8 cellular contexts compared by ENCODE assay signal in genomic region chr1:159211331-159212136, GRCh38. TPM values are rescaled to one million over a fixed set of nuclear protein-coding genes. Genes with fewer than 3 reads are reported as not detected.
DNase-seq lines count a peak whose midpoint lies in the region; ATAC-seq and TF ChIP-seq lines count a peak whose summit lies in the region.

No MANE protein-coding gene starts in this region.

- in situ Hi-C loops in IMR-90 (cut with MboI; ENCODE audit: low sequenced_read_pairs) (loop anchor here (25.0 kb wide), 1 partner anchor 676 kb away; no protein-coding TSS in a partner anchor), mammary epithelial cell (cut with MboI; ENCODE audit: low sequenced_read_pairs in 2 of 2) (no loop called here)

- POLR2A ChIA-PET in IMR-90 (lab: Charles Lee; ENCODE audit: unreplicated experiment): no interaction called here

- no peaks in the 10 kb centered on the region for H3K79me1 ChIP-seq in IMR-90 (ENCODE audit: low read depth in 1 of 2, low read length in 2 of 2)

- 20% methylated on average over 1 of the region's 11 CpGs; no CpG with 5 or more reads in 1 of the 2 experiments for WGBS in IMR-90 (ENCODE audit: extremely low coverage in 2 of 2, insufficient read length in 1 of 2), 2 experiments
- 38% methylated on average over 8 of the region's 11 CpGs for WGBS in mammary epithelial cell (ENCODE audit: low coverage, missing lambda C conversion rate)

- no peaks in the 10 kb centered on the region for H3K4me1 ChIP-seq in IMR-90 (ENCODE audit: control insufficient read depth, insufficient read depth, low read length)
- peaks cover 3% of the 10 kb centered on the region for H3K4me1 ChIP-seq in mammary epithelial cell (ENCODE audit: insufficient read depth, low read length)

- no peak overlapping the region for H4K91ac ChIP-seq in IMR-90 (ENCODE audit: insufficient read depth, low read depth, low read length)

- no peak overlapping the region for H3K23ac ChIP-seq in IMR-90 (ENCODE audit: low read depth, low read length)

- BruUV-seq in IMR-90 (replicated peaks; lab: Mats Ljungman, UMichigan): no TSS peak
- no TSS peak for BruUV-seq in mammary epithelial cell (replicated peaks; lab: Mats Ljungman, UMichigan)

- no peak overlapping the region for H2BK20ac ChIP-seq in IMR-90 (ENCODE audit: low read depth, low read length)

- no peak for TF ChIP-seq POLR2A in IMR-90 (IDR thresholded peaks at IDR 0.05; ENCODE audit: low read depth, low read length)

- CTCF ChIA-PET in IMR-90 (lab: Yijun Ruan, JAX): interaction anchor here (0.6 to 1.2 kb wide), 6 partner anchors 18 to 796 kb away, joined by 3 to 8 read pairs (median 4); no protein-coding TSS in a partner anchor
- CTCF ChIA-PET in mammary epithelial cell (lab: Charles Lee; ENCODE audit: low non-redundant PET): interaction anchor here (0.6 to 0.7 kb wide), 3 partner anchors 9 to 79 kb away, joined by 4 to 9 read pairs (median 5); no protein-coding TSS in a partner anchor

- H2AK9ac ChIP-seq in IMR-90 (replicated peaks; ENCODE audit: low read depth, low read length, poor library complexity): no peak overlapping the region

- H3K9me3 ChIP-seq in IMR-90 (ENCODE audit: control insufficient read depth, insufficient read depth, low read length) (no peaks in the 10 kb centered on the region), mammary epithelial cell (replicated peaks; ENCODE audit: insufficient read depth, low read length) (no peaks in the 10 kb centered on the region)

- no peak overlapping the region for H2AFZ ChIP-seq in IMR-90 (replicated peaks; ENCODE audit: low read length, poor library complexity)
- peak overlapping the region; percentile 34 for H2AFZ ChIP-seq in mammary epithelial cell (ENCODE audit: low read depth, low read length)

- H4K20me1 ChIP-seq in IMR-90 (ENCODE audit: insufficient read depth, low read length) (no peaks in the 10 kb centered on the region), mammary epithelial cell (ENCODE audit: insufficient read depth, low read length) (no peaks in the 10 kb centered on the region)

- H3K27ac ChIP-seq in IMR-90 (ENCODE audit: insufficient read depth, low read length) (no peak overlapping the region), mammary epithelial cell (ENCODE audit: insufficient read depth, low read depth, low read length) (no peak overlapping the region)

- H3K14ac ChIP-seq in IMR-90 (replicated peaks; ENCODE audit: low read depth, low read length): no peak overlapping the region

- H3K9ac ChIP-seq in IMR-90 (ENCODE audit: low read depth, low read length): no peak overlapping the region
- H3K9ac ChIP-seq in mammary epithelial cell (ENCODE audit: insufficient read depth, low read length): no peak overlapping the region

- H3K18ac ChIP-seq in IMR-90 (ENCODE audit: low read depth, low read length): no peak overlapping the region

- intact Hi-C loops in IMR-90 (cut with micrococcal nuclease) (loop anchor here (2.0 to 10.0 kb wide), 3 partner anchors 51 to 803 kb away; no protein-coding TSS in a partner anchor), mammary epithelial cell (cut with micrococcal nuclease) (loop anchor here (1.0 to 10.0 kb wide), 3 partner anchors 50 to 793 kb away; no protein-coding TSS in a partner anchor)

- H3K9me1 ChIP-seq in IMR-90 (ENCODE audit: insufficient read depth, low read length): no peaks in the 10 kb centered on the region

- TF ChIP-seq CTCF in IMR-90 (conservative IDR thresholded peaks at IDR 0.05; ENCODE audit: low read depth, low read length): peak; percentile 67
- TF ChIP-seq CTCF in mammary epithelial cell (conservative IDR thresholded peaks at IDR 0.05 in 1 of 2, IDR thresholded peaks at IDR 0.05 in 1 of 2; ENCODE audit: extremely low read depth in 1 of 2, insufficient read depth in 1 of 2, low read depth in 1 of 2, low read length in 2 of 2): peak; percentile 90

- H2BK5ac ChIP-seq in IMR-90 (ENCODE audit: low read depth, low read length, poor library complexity, severe bottlenecking): no peak overlapping the region

- H4K5ac ChIP-seq in IMR-90 (ENCODE audit: low read depth, low read length): no peak overlapping the region

- no peak overlapping the region for H2BK15ac ChIP-seq in IMR-90 (ENCODE audit: low read depth, low read length)

- H3K79me2 ChIP-seq in mammary epithelial cell (ENCODE audit: insufficient read depth, low read length): no peaks in the 10 kb centered on the region

- dilution Hi-C loops in IMR-90 (cut with HindIII; ENCODE audit: low sequenced_read_pairs, unreplicated experiment): no loop called here
- dilution Hi-C loops in mammary epithelial cell (cut with HindIII; ENCODE audit: low sequenced_read_pairs): loop anchor here (25.0 kb wide), 1 partner anchor 676 kb away; no protein-coding TSS in a partner anchor

- H3K27me3 ChIP-seq in IMR-90 (ENCODE audit: control insufficient read depth, insufficient read depth, low read length) (peaks cover 4% of the 10 kb centered on the region), mammary epithelial cell (ENCODE audit: insufficient read depth, low read length) (peaks cover 1% of the 10 kb centered on the region)

- H3K4ac ChIP-seq in IMR-90 (ENCODE audit: low read depth, low read length): no peak overlapping the region

- TF ChIP-seq RAD21 in IMR-90 (IDR thresholded peaks at IDR 0.05; ENCODE audit: low read length): peak; percentile 57

- no peak overlapping the region for H2AK5ac ChIP-seq in IMR-90 (ENCODE audit: low read depth, low read length)

- no peak overlapping the region for H3K4me2 ChIP-seq in IMR-90 (ENCODE audit: low read depth, low read length)
- H3K4me2 ChIP-seq in mammary epithelial cell (ENCODE audit: insufficient read depth, low read depth, low read length): peak overlapping the region; percentile 39

- DNase-seq in EH (ENCODE audit: low read depth) (peak; percentile 29), IMR-90 (peak; percentile 3), T-helper 1 cell (peak in 3 of 5 donors; percentile 8 to 27 (median 25)), mammary epithelial cell (no peak), medulla oblongata (ENCODE audit: extremely low spot score) (peak; percentile 56), superior temporal gyrus (ENCODE audit: extremely low spot score) (peak; percentile 77), putamen (ENCODE audit: low spot score) (no peak), hepatic stellate cell (ENCODE audit: low spot score) (no peak)

- no peak overlapping the region for H3K4me3 ChIP-seq in IMR-90 (ENCODE audit: insufficient read depth, low read depth, low read length)
- no peak overlapping the region for H3K4me3 ChIP-seq in mammary epithelial cell (replicated peaks in 1 of 3; ENCODE audit: insufficient read depth in 1 of 3, low read depth in 2 of 3, low read length in 3 of 3)

- no peak overlapping the region for H3K56ac ChIP-seq in IMR-90 (ENCODE audit: extremely low read depth, insufficient read depth, low read length)

- no peak overlapping the region for H4K8ac ChIP-seq in IMR-90 (ENCODE audit: low read depth in 2 of 2, low read length in 2 of 2)

- no peak overlapping the region for H2BK120ac ChIP-seq in IMR-90 (ENCODE audit: low read depth, low read length)

- no peaks in the 10 kb centered on the region for H3K36me3 ChIP-seq in IMR-90 (ENCODE audit: control insufficient read depth, insufficient read depth, low read length)
- no peaks in the 10 kb centered on the region for H3K36me3 ChIP-seq in mammary epithelial cell (ENCODE audit: insufficient read depth, low read length)

- no peak; the same call in 1 of the 2 replicates for ATAC-seq in IMR-90 (ENCODE audit: low read depth)

TF ChIP-seq in IMR-90, 13 proteins besides CTCF, POLR2A, EP300 and RAD21:
- TF ChIP-seq FOS (IDR thresholded peaks at IDR 0.05; ENCODE audit: low read depth, low read length) (no peak), CEBPB (IDR thresholded peaks at IDR 0.05; ENCODE audit: low read depth, low read length) (0 out of 2 replicates have a peak, but pooled peaks have one; percentile 18), SMC3 (IDR thresholded peaks at IDR 0.05; ENCODE audit: low read depth, low read length) (peak; percentile 45)

RNA-seq across cellular contexts. Expression of gene ACKR1, which starts 6.9 kb away (rescaled TPM):
- not detected in 2 replicates for total RNA-seq in IMR-90 (2012; rRNA removed)
- not detected in 2 replicates for polyA plus RNA-seq in IMR-90 (2012; rRNA removed)
- polyA plus RNA-seq in IMR-90 (2012; cell fraction: cytosol; rRNA removed): not detected in 2 replicates
- polyA plus RNA-seq in IMR-90 (2012; cell fraction: nucleus; rRNA removed; ENCODE audit: low replicate concordance): not detected in 2 replicates
- not detected for total RNA-seq in mammary epithelial cell
- not detected for polyA plus RNA-seq in mammary epithelial cell
- polyA minus RNA-seq in mammary epithelial cell: not detected

RNA-seq across cellular contexts. Expression of gene CADM3, which starts 40.1 kb away (rescaled TPM):
- not detected in 2 replicates for total RNA-seq in IMR-90 (2012; rRNA removed)
- not detected in 2 replicates for polyA plus RNA-seq in IMR-90 (2012; rRNA removed)
- 0.01 TPM in 1 of 2 replicates, not detected in the other for polyA plus RNA-seq in IMR-90 (2012; cell fraction: cytosol; rRNA removed)
- polyA plus RNA-seq in IMR-90 (2012; cell fraction: nucleus; rRNA removed; ENCODE audit: low replicate concordance): not detected in 2 replicates
- total RNA-seq in mammary epithelial cell: under 1 TPM in 1 of 2 donors, not detected in 1; 0.67 TPM
- polyA plus RNA-seq in mammary epithelial cell: 0.03 TPM
- polyA minus RNA-seq in mammary epithelial cell: not detected

Comparison
In these comparisons a context has a peak if more than half of its experiments do, and no peak if none do; other contexts are left out.
1. DNase-seq: peak in EH (single experiment), IMR-90 (single experiment), T-helper 1 cell (3 of 5), medulla oblongata (single experiment) and superior temporal gyrus (single experiment); none in mammary epithelial cell (single experiment), putamen (single experiment) and hepatic stellate cell (single experiment).